27 cellular contexts compared by ENCODE assay signal in genomic region chr1:184615301-184615700, GRCh38.
DNase-seq lines count a peak whose midpoint lies in the region; ATAC-seq and TF ChIP-seq lines count a peak whose summit lies in the region.
"Had no signal": no experiment of that assay in that cellular context is flagged by ENCODE, and none has a peak within 500 bp of the region (broad histone marks: within the 10 kb centered on the region; RNA-seq: fewer than 3 reads in every experiment).

No MANE protein-coding gene starts in this region.

- TF ChIP-seq CTCF in psoas muscle (IDR thresholded peaks at IDR 0.05): no peak
- TF ChIP-seq CTCF in WTC11 (IDR thresholded peaks at IDR 0.05): no peak

- H3K9me3 Mint-ChIP-seq in WTC11: no peaks in the 10 kb centered on the region
- H3K9me3 Mint-ChIP-seq: activated naive CD8-positive, alpha-beta T cell treated with anti-CD3 and anti-CD28 coated beads for 36 hours; stimulated activated naive CD8-positive, alpha-beta T cell treated with anti-CD3 and anti-CD28 coated beads, Interleukin-15, Interleukin-2, amounts not matched to agents 100 ng/mL and 50 ng/mL, for 24 hours had no signal

- peaks cover 5 to 10% of the 10 kb centered on the region in 2 donors for H3K36me3 ChIP-seq in psoas muscle (ENCODE audit: insufficient read depth in 1 of 2, low read depth in 1 of 2)
- H3K36me3 ChIP-seq: BE2C, neutrophil, spleen had no signal

- no peaks in the 10 kb centered on the region for H3K27me3 Mint-ChIP-seq in WTC11 (ENCODE audit: low read depth)
- H3K27me3 Mint-ChIP-seq: activated naive CD8-positive, alpha-beta T cell treated with anti-CD3 and anti-CD28 coated beads for 36 hours; stimulated activated naive CD8-positive, alpha-beta T cell treated with anti-CD3 and anti-CD28 coated beads, Interleukin-15, Interleukin-2, amounts not matched to agents 100 ng/mL and 50 ng/mL, for 24 hours had no signal

- ATAC-seq in Right ventricle myocardium superior (ENCODE audit: poor library complexity) (peak; percentile 17), left ventricle myocardium superior (peak; percentile 38), HG03469 (IDR thresholded peaks at IDR 0.05; ENCODE audit: unreplicated experiment) (no peak), psoas muscle (no peak), WTC11 (no peak)
- ATAC-seq: activated CD8-positive, alpha-beta memory T cell treated with anti-CD3 and anti-CD28 coated beads, Interleukin-2, amount 10 ng/mL, durations not matched to agents 7 days and 5 days; HCT116 had no signal

- no peak overlapping the region for H3K27ac ChIP-seq in psoas muscle
- H3K27ac ChIP-seq: neutrophil, Peyer's patch, spleen had no signal

- H3K27me3 ChIP-seq in psoas muscle (ENCODE audit: insufficient read depth in 3 of 3, low read length in 2 of 3): no peaks in the 10 kb centered on the region
- H3K27me3 ChIP-seq: BE2C, esophagus squamous epithelium, neutrophil, Peyer's patch, spleen had no signal

- POLR2A ChIA-PET in WTC11 (lab: Charles Lee): no interaction called here

- peaks cover 5% of the 10 kb centered on the region for H3K4me1 ChIP-seq in psoas muscle
- H3K4me1 ChIP-seq: Peyer's patch had no signal

- CTCF ChIA-PET in WTC11 (lab: Charles Lee): interaction anchor here (2.8 kb wide), 1 partner anchor 49 kb away, joined by 9 read pairs; no protein-coding TSS in a partner anchor

- intact Hi-C loops in Right ventricle myocardium superior (cut with DNase I): loop anchor here (10.0 kb wide), 1 partner anchor 50 kb away; no protein-coding TSS in a partner anchor
- intact Hi-C loops in cardiac septum (cut with DNase I): no loop called here
- intact Hi-C loops in left ventricle myocardium superior (cut with micrococcal nuclease): no loop called here
- intact Hi-C loops in psoas muscle (cut with DNase I): no loop called here

- WGBS in psoas muscle, 3 donors: 68 to 74% (median 73%) methylated on average over 5 of the region's 5 CpGs

- no peaks in the 10 kb centered on the region for H3K36me3 Mint-ChIP-seq in WTC11
- H3K36me3 Mint-ChIP-seq: activated CD8-positive, alpha-beta memory T cell treated with anti-CD3 and anti-CD28 coated beads, Interleukin-2, amount 10 ng/mL, durations not matched to agents 7 days and 5 days; activated naive CD8-positive, alpha-beta T cell treated with anti-CD3 and anti-CD28 coated beads for 36 hours had no signal

- no peak overlapping the region for H3K4me3 ChIP-seq in psoas muscle
- H3K4me3 ChIP-seq: esophagus squamous epithelium, Peyer's patch, spleen had no signal

- H3K27ac Mint-ChIP-seq in WTC11: no peak overlapping the region
- H3K27ac Mint-ChIP-seq: activated CD8-positive, alpha-beta memory T cell treated with anti-CD3 and anti-CD28 coated beads, Interleukin-2, amount 10 ng/mL, durations not matched to agents 7 days and 5 days; activated naive CD8-positive, alpha-beta T cell treated with anti-CD3 and anti-CD28 coated beads for 36 hours; stimulated activated naive CD8-positive, alpha-beta T cell treated with anti-CD3 and anti-CD28 coated beads, Interleukin-15, Interleukin-2, amounts not matched to agents 100 ng/mL and 50 ng/mL, for 24 hours had no signal

- H3K4me1 Mint-ChIP-seq in WTC11: peaks cover 10% of the 10 kb centered on the region
- H3K4me1 Mint-ChIP-seq: activated CD8-positive, alpha-beta memory T cell treated with anti-CD3 and anti-CD28 coated beads, Interleukin-2, amount 10 ng/mL, durations not matched to agents 7 days and 5 days; activated naive CD8-positive, alpha-beta T cell treated with anti-CD3 and anti-CD28 coated beads for 36 hours had no signal

- no peaks in the 10 kb centered on the region for H3K9me3 ChIP-seq in psoas muscle
- H3K9me3 ChIP-seq: BE2C, esophagus squamous epithelium, neutrophil, Peyer's patch, spleen had no signal

- no peak overlapping the region for H3K4me3 Mint-ChIP-seq in WTC11
- H3K4me3 Mint-ChIP-seq: activated CD8-positive, alpha-beta memory T cell treated with anti-CD3 and anti-CD28 coated beads, Interleukin-2, amount 10 ng/mL, durations not matched to agents 7 days and 5 days; activated naive CD8-positive, alpha-beta T cell treated with anti-CD3 and anti-CD28 coated beads for 36 hours; stimulated activated naive CD8-positive, alpha-beta T cell treated with anti-CD3 and anti-CD28 coated beads, Interleukin-15, Interleukin-2, amounts not matched to agents 100 ng/mL and 50 ng/mL, for 24 hours had no signal

- DNase-seq in Right ventricle myocardium superior (no peak), cardiac septum (ENCODE audit: low spot score) (no peak), SK-MEL-5 (ENCODE audit: low read depth, low spot score) (peak; percentile 99), left ventricle myocardium superior (no peak), psoas muscle (no peak), WTC11 (ENCODE audit: low spot score) (no peak), ureter (ENCODE audit: low spot score) (no peak)
- DNase-seq: activated CD4-positive, alpha-beta T cell treated with anti-CD3 and anti-CD28 coated beads for 4 hours; activated CD8-positive, alpha-beta memory T cell treated with anti-CD3 and anti-CD28 coated beads, Interleukin-2, amount 10 ng/mL, durations not matched to agents 7 days and 5 days; activated naive CD8-positive, alpha-beta T cell treated with anti-CD3 and anti-CD28 coated beads for 36 hours; BE2C; Calu3; effector memory CD4-positive, alpha-beta T cell; esophagus squamous epithelium; head of caudate nucleus; Karpas-422; NCI-H1417; NCI-H2171 treated with DMSO at 0.1 percent for 48 hours; NCI-H69; Peyer's patch; spleen; stimulated activated CD4-positive, alpha-beta T cell treated with anti-CD3 and anti-CD28 coated beads, Interleukin-4, amount 100 ng/mL, for 24 hours; trophoblast cell had no signal

- in situ Hi-C loops in SK-MEL-5 (cut with HindIII; ENCODE audit: low pct_unique_long_range_greater_than_20kb, low sequenced_read_pairs): no loop called here

TF ChIP-seq in WTC11, 78 proteins besides CTCF, POLR2A, EP300 and RAD21:
- no peak for TF ChIP-seq NR3C1 (CRISPR knock-in tag; conservative IDR thresholded peaks at IDR 0.05; ENCODE audit: low read depth)
- no peak for TF ChIP-seq TP53 (CRISPR knock-in tag; IDR thresholded peaks at IDR 0.05)
- TF ChIP-seq USF2 (CRISPR knock-in tag; IDR thresholded peaks at IDR 0.05): no peak
- TF ChIP-seq SMAD3 (CRISPR knock-in tag; IDR thresholded peaks at IDR 0.05; ENCODE audit: borderline replicate concordance): no peak
- no peak for TF ChIP-seq RORB (CRISPR knock-in tag; IDR thresholded peaks at IDR 0.05)
- no peak for TF ChIP-seq MLX (CRISPR knock-in tag; IDR thresholded peaks at IDR 0.05)
- no peak for TF ChIP-seq E2F4 (CRISPR knock-in tag; IDR thresholded peaks at IDR 0.05; ENCODE audit: borderline replicate concordance, low read depth)
- TF ChIP-seq TCF7 (CRISPR knock-in tag; IDR thresholded peaks at IDR 0.05; ENCODE audit: low read depth): no peak
- TF ChIP-seq NFE2L1 (CRISPR knock-in tag; IDR thresholded peaks at IDR 0.05): no peak

Comparison
In these comparisons a context has a peak if more than half of its experiments do, and no peak if none do; other contexts are left out.
1. ATAC-seq: peak in Right ventricle myocardium superior (single experiment) and left ventricle myocardium superior (single experiment); none in HG03469 (single experiment), psoas muscle (0 of 4) and WTC11 (single experiment).